ENCODE assay signal across 33 cellular contexts in genomic region chr18:35856178-35856577, GRCh38.
"Had no signal": no experiment of that assay in that cellular context is flagged by ENCODE, and none has a peak within 500 bp of the region (broad histone marks: within the 10 kb centered on the region; RNA-seq: fewer than 3 reads in every experiment).

No MANE protein-coding gene starts in this region.

- H3K9me3 Mint-ChIP-seq: activated CD4-positive, alpha-beta T cell treated with anti-CD3 and anti-CD28 coated beads, Interleukin-2, amount 10 ng/mL, durations not matched to agents 24 days and 14 days; activated CD8-positive, alpha-beta T cell treated with anti-CD3 and anti-CD28 coated beads for 36 hours; activated naive CD4-positive, alpha-beta T cell treated with anti-CD3 and anti-CD28 coated beads, Interleukin-2, amount 50 U/mL, for 24 hours; activated naive CD8-positive, alpha-beta T cell treated with anti-CD3 and anti-CD28 coated beads, Interleukin-2, amount 10 ng/mL, durations not matched to agents 7 days and 5 days; activated T-cell treated with anti-CD3 and anti-CD28 coated beads, Interleukin-2, amount 50 U/mL, for 72 hours; central memory CD8-positive, alpha-beta T cell had no signal

- H3K36me3 Mint-ChIP-seq: activated naive CD4-positive, alpha-beta T cell treated with anti-CD3 and anti-CD28 coated beads, Interleukin-2, amount 50 U/mL, for 24 hours; activated naive CD8-positive, alpha-beta T cell treated with anti-CD3 and anti-CD28 coated beads, Interleukin-2, amount 10 ng/mL, durations not matched to agents 7 days and 5 days had no signal

- H3K27me3 ChIP-seq: ascending aorta, cardiac muscle cell had no signal

- H3K4me3 ChIP-seq: ascending aorta, cardiac muscle cell had no signal

- ATAC-seq: activated CD8-positive, alpha-beta T cell treated with anti-CD3 and anti-CD28 coated beads for 36 hours; activated T-cell treated with anti-CD3 and anti-CD28 coated beads, Interleukin-2, amount 50 U/mL, for 72 hours; activated T-helper 17 cell treated with anti-CD3 and anti-CD28 coated beads, Interleukin-2, amount 50 U/mL, for 72 hours had no signal

- H3K27ac Mint-ChIP-seq: activated CD4-positive, alpha-beta T cell treated with anti-CD3 and anti-CD28 coated beads, Interleukin-2, amount 10 ng/mL, durations not matched to agents 24 days and 14 days; activated CD8-positive, alpha-beta T cell treated with anti-CD3 and anti-CD28 coated beads for 36 hours; activated naive CD4-positive, alpha-beta T cell treated with anti-CD3 and anti-CD28 coated beads, Interleukin-2, amount 50 U/mL, for 24 hours; activated naive CD8-positive, alpha-beta T cell treated with anti-CD3 and anti-CD28 coated beads, Interleukin-2, amount 10 ng/mL, durations not matched to agents 7 days and 5 days; activated T-cell treated with anti-CD3 and anti-CD28 coated beads, Interleukin-2, amount 50 U/mL, for 72 hours; activated T-helper 17 cell treated with anti-CD3 and anti-CD28 coated beads, Interleukin-2, amount 50 U/mL, for 72 hours had no signal

- H3K4me3 Mint-ChIP-seq: activated CD4-positive, alpha-beta T cell treated with anti-CD3 and anti-CD28 coated beads, Interleukin-2, amount 10 ng/mL, durations not matched to agents 24 days and 14 days; activated CD8-positive, alpha-beta T cell treated with anti-CD3 and anti-CD28 coated beads for 36 hours; activated naive CD4-positive, alpha-beta T cell treated with anti-CD3 and anti-CD28 coated beads, Interleukin-2, amount 50 U/mL, for 24 hours; activated naive CD8-positive, alpha-beta T cell treated with anti-CD3 and anti-CD28 coated beads, Interleukin-2, amount 10 ng/mL, durations not matched to agents 7 days and 5 days; activated T-cell treated with anti-CD3 and anti-CD28 coated beads, Interleukin-2, amount 50 U/mL, for 72 hours; activated T-helper 17 cell treated with anti-CD3 and anti-CD28 coated beads, Interleukin-2, amount 50 U/mL, for 72 hours; central memory CD8-positive, alpha-beta T cell had no signal

- DNase-seq: activated CD4-positive, alpha-beta T cell treated with anti-CD3 and anti-CD28 coated beads, Interleukin-2, amount 10 ng/mL, durations not matched to agents 24 days and 14 days; activated CD4-positive, alpha-beta T cell treated with anti-CD3 and anti-CD28 coated beads, Interleukin-2, amount 50 U/mL, for 4 hours; activated CD8-positive, alpha-beta T cell treated with anti-CD3 and anti-CD28 coated beads for 36 hours; activated effector memory CD4-positive, alpha-beta T cell treated with anti-CD3 and anti-CD28 coated beads, Interleukin-2, amount 50 U/mL, for 16 hours; activated naive CD4-positive, alpha-beta T cell treated with Interleukin-2 at 50 U/mL for 16 hours; activated naive CD8-positive, alpha-beta T cell treated with anti-CD3 and anti-CD28 coated beads, Interleukin-2, amount 10 ng/mL, durations not matched to agents 7 days and 5 days; activated T-cell treated with anti-CD3 and anti-CD28 coated beads, Interleukin-2, amount 50 U/mL, for 1 hour; activated T-cell treated with anti-CD3 and anti-CD28 coated beads, Interleukin-2, amount 50 U/mL, for 72 hours; amygdala; KG1; NCI-H1048; NCI-H1105 treated with DMSO at 0.1 percent for 48 hours; NCI-H1436; NCI-H1694 treated with DMSO at 0.1 percent for 48 hours; NCI-H2029; NCI-H2107; NCI-H2171; NCI-H510A; NCI-H526; NCI-H748 treated with DMSO at 0.1 percent for 48 hours; NK-92 treated with Interleukin-12 subunit alpha and Interleukin-12 subunit beta, amount 100 ng/mL, for 24 hours; OCI-M1; Right ventricle myocardium superior; SW 1271; T-helper 1 cell; T-helper 2 cell; T-helper 9 cell; WERI-Rb-1 had no signal

- H3K36me3 ChIP-seq: ascending aorta, cardiac muscle cell, WERI-Rb-1 had no signal

- H3K9me3 ChIP-seq: ascending aorta had no signal

- H3K4me1 Mint-ChIP-seq: activated CD4-positive, alpha-beta T cell treated with anti-CD3 and anti-CD28 coated beads, Interleukin-2, amount 10 ng/mL, durations not matched to agents 24 days and 14 days; activated naive CD4-positive, alpha-beta T cell treated with anti-CD3 and anti-CD28 coated beads, Interleukin-2, amount 50 U/mL, for 24 hours; activated naive CD8-positive, alpha-beta T cell treated with anti-CD3 and anti-CD28 coated beads, Interleukin-2, amount 10 ng/mL, durations not matched to agents 7 days and 5 days; activated T-helper 17 cell treated with anti-CD3 and anti-CD28 coated beads, Interleukin-2, amount 50 U/mL, for 72 hours; central memory CD8-positive, alpha-beta T cell had no signal

- H3K27ac ChIP-seq: ascending aorta, cardiac muscle cell, WERI-Rb-1 had no signal
